Comparison of ENCODE assay signal across 8 cellular contexts in genomic region chr16:4410335-4411075, GRCh38. TPM values are rescaled to one million over a fixed set of nuclear protein-coding genes. Genes with fewer than 3 reads are reported as not detected.
DNase-seq lines count a peak whose midpoint lies in the region; ATAC-seq, FAIRE-seq and TF ChIP-seq lines count a peak whose summit lies in the region.

No MANE protein-coding gene starts in this region.

- DNase-seq in DMS153 (lab: John Stamatoyannopoulos, UW) (peak; percentile 82), NCI-H446 treated with DMSO at 0.1 percent for 48 hours (lab: John Stamatoyannopoulos, UW) (peak; percentile 9), neural progenitor cell (ENCODE audit: low spot score) (no peak), GM19239 (ENCODE audit: insufficient read length, low spot score) (no peak), HUDEP-2 (lab: John Stamatoyannopoulos, UW; ENCODE audit: unreplicated experiment in 76 of 76) (no peak)

- H4K20me1 ChIP-seq in neural progenitor cell (ENCODE audit: low read depth), result peaks cover 3% of the 10 kb centered on the region

- no peak overlapping the region for H3K4me3 ChIP-seq in neural progenitor cell

- no peak for TF ChIP-seq CTCF in neural progenitor cell (IDR thresholded peaks at IDR 0.05)

- no peak overlapping the region for H3K4me3 Mint-ChIP-seq in neural progenitor cell

- peaks cover 16% of the 10 kb centered on the region for H3K4me1 Mint-ChIP-seq in neural progenitor cell

- no peaks in the 10 kb centered on the region for H3K36me3 Mint-ChIP-seq in neural progenitor cell

- no peaks in the 10 kb centered on the region for H3K79me2 ChIP-seq in neural progenitor cell (ENCODE audit: low read depth)

- H3K27me3 ChIP-seq in neural progenitor cell, result no peaks in the 10 kb centered on the region

- peaks cover 5% of the 10 kb centered on the region for H3F3A ChIP-seq in neural progenitor cell (ENCODE audit: low read depth)

- H3K27ac ChIP-seq in cingulate gyrus (ENCODE audit: low read depth, low read length) (peak overlapping the region; percentile 84), neural progenitor cell (no peak overlapping the region)

- H3K4me2 ChIP-seq in neural progenitor cell, result no peak overlapping the region

- no peak for ATAC-seq in HG03025 (IDR thresholded peaks at IDR 0.05; ENCODE audit: low FRiP score, unreplicated experiment)
- ATAC-seq in GM18907 (IDR thresholded peaks at IDR 0.05; ENCODE audit: unreplicated experiment), result no peak

- no peak overlapping the region for H2AFZ ChIP-seq in neural progenitor cell (replicated peaks)

- H3K27ac Mint-ChIP-seq in neural progenitor cell, result no peak overlapping the region

- FAIRE-seq in GM19239 (lab: Jason Lieb, UNC), result no peak

- no peaks in the 10 kb centered on the region for H3K9me3 ChIP-seq in neural progenitor cell (ENCODE audit: low read depth)

- no peaks in the 10 kb centered on the region for H3K36me3 ChIP-seq in neural progenitor cell

- H3K27me3 Mint-ChIP-seq in neural progenitor cell (ENCODE audit: insufficient read depth, low read depth), result no peaks in the 10 kb centered on the region

- H3K4me1 ChIP-seq in neural progenitor cell, result no peaks in the 10 kb centered on the region

- H3K9ac ChIP-seq in neural progenitor cell, result peak overlapping the region; percentile 35

- no peaks in the 10 kb centered on the region for H3K9me3 Mint-ChIP-seq in neural progenitor cell

RNA-seq across cellular contexts. Expression of gene CORO7, which starts 5.9 kb away (rescaled TPM):
- 6.8 and 21.8 TPM in 2 replicates for total RNA-seq in neural progenitor cell (ENCODE audit: low replicate concordance)

RNA-seq across cellular contexts. Expression of gene DNAJA3, which starts 15.2 kb away (rescaled TPM):
- 27.3 and 47.2 TPM in 2 replicates for total RNA-seq in neural progenitor cell (ENCODE audit: low replicate concordance)

RNA-seq across cellular contexts. Expression of gene VASN, which starts 38.9 kb away (rescaled TPM):
- total RNA-seq in neural progenitor cell (ENCODE audit: low replicate concordance), result 3.1 and 7.5 TPM in 2 replicates

RNA-seq across cellular contexts. Expression of gene PAM16, which starts 59.4 kb away (rescaled TPM):
- 17.0 and 40.8 TPM in 2 replicates for total RNA-seq in neural progenitor cell (ENCODE audit: low replicate concordance)

Comparison
In these comparisons a context has a peak if more than half of its experiments do, and no peak if none do; other contexts are left out.
1. DNase-seq: peak in DMS153 (single experiment) and NCI-H446 treated with DMSO at 0.1 percent for 48 hours (single experiment); none in neural progenitor cell (single experiment), GM19239 (single experiment) and HUDEP-2 (0 of 76).